Comparison of ENCODE assay signal across 13 cellular contexts in the genomic region with DNA sequence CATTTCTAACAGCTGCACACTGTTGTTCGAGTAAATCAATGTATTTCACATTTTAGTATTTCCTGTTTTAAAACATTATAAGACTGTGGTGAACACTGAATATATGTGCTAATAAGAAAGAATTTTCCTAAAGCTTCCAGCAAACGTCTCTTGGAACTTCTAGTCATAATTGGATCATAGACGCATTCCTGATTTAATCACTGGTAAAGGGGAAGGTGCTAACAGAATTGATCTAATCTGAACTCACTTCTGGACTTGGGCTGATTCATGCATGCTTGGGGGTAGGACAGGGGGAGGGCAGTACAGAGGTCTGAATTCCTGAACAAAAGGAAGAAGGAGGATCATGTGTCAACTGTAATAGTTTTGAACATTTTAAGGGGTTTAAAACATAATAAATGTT. TPM values are rescaled to one million over a fixed set of nuclear protein-coding genes. Genes with fewer than 3 reads are reported as not detected.
DNase-seq lines count a peak whose midpoint lies in the region; ATAC-seq, FAIRE-seq and TF ChIP-seq lines count a peak whose summit lies in the region.
"Had no signal": no experiment of that assay in that cellular context is flagged by ENCODE, and none has a peak within 500 bp of the region (broad histone marks: within the 10 kb centered on the region; RNA-seq: fewer than 3 reads in every experiment).

No MANE protein-coding gene starts in this region.

- H2AFZ ChIP-seq in MM.1S (ENCODE audit: low read length) (no peak overlapping the region), GM12878 (ENCODE audit: control insufficient read depth, low read depth, low read length) (no peak overlapping the region)

- WGBS in GM12878 (ENCODE audit: insufficient coverage, insufficient replicate concordance, low lambda C conversion rate, missing lambda C conversion rate), result 89% methylated on average over 3 of the region's 3 CpGs

- POLR2A ChIA-PET in GM12878 (lab: Charles Lee), result no interaction called here

- H3K27ac Mint-ChIP-seq in osteocyte (ENCODE audit: unreplicated experiment), result peak overlapping the region; percentile 98

- peak overlapping the region; percentile 83 for H3K4me3 ChIP-seq in GM12865 (ENCODE audit: low read depth, low read length)
- no peak overlapping the region for H3K4me3 ChIP-seq in MM.1S (ENCODE audit: low read length)
- H3K4me3 ChIP-seq in GM12878, result no peak overlapping the region
- no peak overlapping the region for H3K4me3 ChIP-seq in colonic mucosa
- H3K4me3 ChIP-seq: right lobe of liver had no signal

- no peaks in the 10 kb centered on the region for H3K9me2 ChIP-seq in MM.1S (replicated peaks; ENCODE audit: insufficient read depth, low read length)

- H3K36me3 ChIP-seq in MM.1S (replicated peaks; ENCODE audit: insufficient read depth, low read length) (no peaks in the 10 kb centered on the region), GM12878 (ENCODE audit: control insufficient read depth in 2 of 2, insufficient read depth in 2 of 2, low read length in 1 of 2) (no peaks in the 10 kb centered on the region), colonic mucosa (no peaks in the 10 kb centered on the region)
- H3K36me3 ChIP-seq: right lobe of liver had no signal

- H3K9ac ChIP-seq in MM.1S (ENCODE audit: low read length) (no peak overlapping the region), GM12878 (ENCODE audit: control insufficient read depth, insufficient read depth, low read length) (no peak overlapping the region), colonic mucosa (ENCODE audit: low read depth in 2 of 2, low read length in 2 of 2) (no peak overlapping the region)

- intact Hi-C loops in GM12878 (cut with micrococcal nuclease; ENCODE audit: unreplicated experiment) (loop anchor here (10.0 kb wide), 1 partner anchor 264 kb away; the partner anchor contains the start of gene SSR3), colonic mucosa (cut with DNase I) (no loop called here)

- TF ChIP-seq CTCF in GM12865 (IDR thresholded peaks at IDR 0.05; ENCODE audit: insufficient read depth, low read depth, low read length, missing control alignments), result no peak
- no peak for TF ChIP-seq CTCF in MM.1S (IDR thresholded peaks at IDR 0.05; ENCODE audit: low read length)
- no peak for TF ChIP-seq CTCF in GM12878 (IDR thresholded peaks at IDR 0.05 in 2 of 3, conservative IDR thresholded peaks at IDR 0.05 in 1 of 3; ENCODE audit: control insufficient read depth in 2 of 3, extremely low read depth in 1 of 3, insufficient read depth in 1 of 3, low read depth in 3 of 3, low read length in 3 of 3)
- no peak for TF ChIP-seq CTCF in osteocyte (IDR thresholded peaks at IDR 0.05)
- no peak for TF ChIP-seq CTCF in colonic mucosa (IDR thresholded peaks at IDR 0.05)

- no peak for TF ChIP-seq POLR2A in GM12878 (IDR thresholded peaks at IDR 0.05; ENCODE audit: low read depth, low read length)

- no peaks in the 10 kb centered on the region for H3K9me3 ChIP-seq in MM.1S (replicated peaks; ENCODE audit: insufficient read depth, low read length)
- H3K9me3 ChIP-seq in GM12878 (replicated peaks; ENCODE audit: control insufficient read depth, insufficient read depth, low read length), result no peaks in the 10 kb centered on the region
- H3K9me3 ChIP-seq in colonic mucosa, result no peaks in the 10 kb centered on the region
- H3K9me3 ChIP-seq: right lobe of liver had no signal

- H3K4me2 ChIP-seq in MM.1S (ENCODE audit: low read depth, low read length) (peak overlapping the region; percentile 16; the same call in 1 of the 2 replicates), GM12878 (ENCODE audit: control insufficient read depth, insufficient read depth) (no peak overlapping the region)

- TF ChIP-seq EP300 in GM12878 (IDR thresholded peaks at IDR 0.05; ENCODE audit: borderline replicate concordance in 1 of 2, control insufficient read depth in 1 of 2, low read depth in 2 of 2, low read length in 2 of 2), result no peak

- no peak for ATAC-seq in GM12878
- ATAC-seq in HG03439 (IDR thresholded peaks at IDR 0.05; ENCODE audit: unreplicated experiment), result no peak
- ATAC-seq in GM21423 (IDR thresholded peaks at IDR 0.05; ENCODE audit: unreplicated experiment), result no peak

- no peaks in the 10 kb centered on the region for H3K27me3 ChIP-seq in MM.1S (replicated peaks; ENCODE audit: insufficient read depth, low read length)
- H3K27me3 ChIP-seq in GM12878 (replicated peaks in 1 of 2; ENCODE audit: control insufficient read depth in 2 of 2, insufficient read depth in 2 of 2, low read length in 1 of 2), result no peaks in the 10 kb centered on the region
- no peaks in the 10 kb centered on the region for H3K27me3 ChIP-seq in colonic mucosa
- H3K27me3 ChIP-seq: right lobe of liver had no signal

- SMC1A ChIA-PET in GM12878 (lab: Charles Lee; ENCODE audit: uncharacterized antibody, unreplicated experiment), result interaction anchor here (1.4 to 2.5 kb wide), 3 partner anchors 108 to 264 kb away, joined by 3 to 9 read pairs (median 7); no protein-coding TSS in a partner anchor

- CTCF ChIA-PET in GM12878 (lab: Yijun Ruan, JAX), result no interaction called here

- peaks cover 58% of the 10 kb centered on the region for H3K4me1 Mint-ChIP-seq in osteocyte (ENCODE audit: unreplicated experiment)

- H3K36me3 Mint-ChIP-seq in osteocyte (ENCODE audit: unreplicated experiment), result no peaks in the 10 kb centered on the region

- RAD21 ChIA-PET in GM12878 (lab: Charles Lee; ENCODE audit: unreplicated experiment), result interaction anchor here (0.7 to 1.1 kb wide), 2 partner anchors 138 to 270 kb away, joined by 4 read pairs; no protein-coding TSS in a partner anchor

- peak overlapping the region; percentile 5 for H3K4me3 Mint-ChIP-seq in osteocyte (ENCODE audit: unreplicated experiment)

- no peak for FAIRE-seq in GM12878 (lab: Jason Lieb, UNC)
- FAIRE-seq: colon, islet of Langerhans had no signal

- no TSS peak for BruUV-seq in GM12878 (replicated peaks; lab: Mats Ljungman, UMichigan)

- no peak overlapping the region for H3K27ac ChIP-seq in MM.1S (ENCODE audit: low read length)
- H3K27ac ChIP-seq in GM12878 (ENCODE audit: control insufficient read depth, insufficient read depth), result peak overlapping the region; percentile 95; the same call in 1 of the 2 replicates
- no peak overlapping the region for H3K27ac ChIP-seq in colonic mucosa

- H4K20me1 ChIP-seq in MM.1S (ENCODE audit: insufficient read depth, low read length), result no peaks in the 10 kb centered on the region
- no peaks in the 10 kb centered on the region for H4K20me1 ChIP-seq in GM12878 (ENCODE audit: control insufficient read depth, insufficient read depth)

- H3K79me2 ChIP-seq in MM.1S (ENCODE audit: low read length), result no peaks in the 10 kb centered on the region
- peaks cover 40% of the 10 kb centered on the region for H3K79me2 ChIP-seq in GM12878 (ENCODE audit: control insufficient read depth, insufficient read depth, low read length)

- no peak for TF ChIP-seq RAD21 in GM12878 (IDR thresholded peaks at IDR 0.05; ENCODE audit: insufficient read depth, low read depth, low read length)

- H3K9me3 Mint-ChIP-seq in osteocyte (ENCODE audit: unreplicated experiment), result no peaks in the 10 kb centered on the region

- peaks cover 38% of the 10 kb centered on the region for H3K4me1 ChIP-seq in MM.1S (ENCODE audit: low read length)
- H3K4me1 ChIP-seq in GM12878 (ENCODE audit: control insufficient read depth, insufficient read depth, low read length), result peaks cover 27% of the 10 kb centered on the region
- peaks cover 12% of the 10 kb centered on the region for H3K4me1 ChIP-seq in colonic mucosa

- peaks cover 30% of the 10 kb centered on the region for H3F3A ChIP-seq in MM.1S (ENCODE audit: insufficient read depth, low read length)

- no peaks in the 10 kb centered on the region for H3K27me3 Mint-ChIP-seq in osteocyte (ENCODE audit: unreplicated experiment)

- in situ Hi-C loops in GM12878 (cut with MboI), result loop anchor here (10.0 kb wide), 1 partner anchor 264 kb away; the partner anchor contains the start of gene SSR3

- DNase-seq in GM12865 (ENCODE audit: low read depth) (no peak), MM.1S (no peak), GM12878 (ENCODE audit: low read depth, low spot score) (no peak), osteocyte (ENCODE audit: extremely low spot score, unreplicated experiment) (no peak), colonic mucosa (no peak)
- DNase-seq: activated CD4-positive, alpha-beta T cell treated with anti-CD3 and anti-CD28 coated beads, Interleukin-2, amount 50 U/mL, for 4 hours; H7; right lobe of liver; stimulated activated naive CD4-positive, alpha-beta T cell had no signal

TF ChIP-seq in GM12878, 131 proteins besides CTCF, POLR2A, EP300 and RAD21:
- no peak for TF ChIP-seq POLR2AphosphoS2 (IDR thresholded peaks at IDR 0.05; ENCODE audit: low read depth, low read length)
- no peak for TF ChIP-seq SUPT20H (IDR thresholded peaks at IDR 0.05; ENCODE audit: borderline replicate concordance, control insufficient read depth, low read depth, low read length)
- TF ChIP-seq NR2C1 (IDR thresholded peaks at IDR 0.05), result no peak
- TF ChIP-seq GATAD2B (conservative IDR thresholded peaks at IDR 0.05; ENCODE audit: low read depth), result no peak
- no peak for TF ChIP-seq KLF5 (IDR thresholded peaks at IDR 0.05; ENCODE audit: partially characterized antibody)
TF ChIP-seq in GM12878: peak in this region for 0.

RNA-seq across cellular contexts. Expression of gene LEKR1, which starts 7.3 kb away (rescaled TPM):
- total RNA-seq in GM12878 (2013; cell fraction: nucleolus; rRNA removed), result 13.6 and 45.8 TPM in 2 replicates
- 0.76 and 1.2 TPM in 2 replicates for total RNA-seq in GM12878 (2014; rRNA removed)
- total RNA-seq in GM12878 (2014; rRNA removed; fragmentation: Illumina TruSeq; extraction: Trizol), result 1.1 and 2.8 TPM in 2 replicates
- 1.1 and 1.2 TPM in 2 replicates for total RNA-seq in GM12878 (2021)
- polyA plus RNA-seq in GM12878 (2011; ENCODE audit: low read depth), result 0.37 TPM
- 0.90 and 3.1 TPM in 2 replicates for polyA plus RNA-seq in GM12878 (2011; rRNA removed)
- polyA plus RNA-seq in GM12878 (2011; cell fraction: cytosol; rRNA removed), result 0.33 and 0.84 TPM in 2 replicates
- polyA plus RNA-seq in GM12878 (2011; cell fraction: nucleus; rRNA removed), result 1.1 and 1.7 TPM in 2 replicates
- 0.83 and 1.1 TPM in 2 replicates for polyA plus RNA-seq in GM12878 (2012)
- 0.48 and 2.2 TPM in 2 replicates for polyA plus RNA-seq in GM12878 (2014; fragmentation: Illumina TruSeq; extraction: Trizol)
- polyA plus RNA-seq in GM12878 (2014; fragmentation: Nextera tagmentation; extraction: Ambion mirVana), result 1 to 10 TPM; 1.3 to 1.6 TPM
- polyA plus RNA-seq in GM12878 (2014; rRNA removed), result 1.3 and 1.6 TPM in 2 replicates
- 1 to 10 TPM; 2.6 to 3.2 TPM for polyA plus RNA-seq in GM12878 (2016; fragmentation: Nextera tagmentation; extraction: Ambion mirVana)
- polyA minus RNA-seq in GM12878 (2011; rRNA and poly(A)+ RNA removed), result 2.3 TPM in 2 replicates
- polyA minus RNA-seq in GM12878 (2011; cell fraction: cytosol; rRNA and poly(A)+ RNA removed), result not detected in 2 replicates
- polyA minus RNA-seq in GM12878 (2011; cell fraction: nucleus; rRNA and poly(A)+ RNA removed), result 5.2 and 6.0 TPM in 2 replicates
- total RNA-seq in osteocyte, result 0.55 and 1.0 TPM in 2 replicates
- 1 to 10 TPM; 1.6 to 2.0 TPM for total RNA-seq in colonic mucosa
